Comparison of ENCODE assay signal across 8 cellular contexts in genomic region chr16:85610446-85611204, GRCh38. TPM values are rescaled to one million over a fixed set of nuclear protein-coding genes. Genes with fewer than 3 reads are reported as not detected.
DNase-seq lines count a peak whose midpoint lies in the region; ATAC-seq and TF ChIP-seq lines count a peak whose summit lies in the region.

No MANE protein-coding gene starts in this region.

- peak; percentile 85 for TF ChIP-seq CTCF in GM10248 (IDR thresholded peaks at IDR 0.05; ENCODE audit: control extremely low read depth, extremely low read depth, low read depth, missing control alignments)
- peak; percentile 97 for TF ChIP-seq CTCF in kidney epithelial cell (IDR thresholded peaks at IDR 0.05; ENCODE audit: insufficient read depth, low read length, poor library complexity, severe bottlenecking)

- H3K27me3 ChIP-seq in kidney epithelial cell (ENCODE audit: control insufficient read depth, insufficient read depth, low read length): peaks cover 26% of the 10 kb centered on the region

- H3K36me3 ChIP-seq in kidney epithelial cell (ENCODE audit: control insufficient read depth, insufficient read depth, low read length): no peaks in the 10 kb centered on the region

- CTCF ChIA-PET in GM10248 (lab: Yijun Ruan, JAX): interaction anchor here (0.6 to 3.2 kb wide), 50 partner anchors 8 to 495 kb away, joined by 3 to 33 read pairs (median 4); no protein-coding TSS in a partner anchor

- peak; percentile 34 for ATAC-seq in HG03135 (IDR thresholded peaks at IDR 0.05; ENCODE audit: unreplicated experiment)
- no peak for ATAC-seq in GM19324 (IDR thresholded peaks at IDR 0.05; ENCODE audit: low FRiP score, unreplicated experiment)

- POLR2A ChIA-PET in GM10248 (lab: Yijun Ruan, JAX): no interaction called here

- H3K4me3 ChIP-seq in kidney epithelial cell (ENCODE audit: low read depth, low read length): no peak overlapping the region

- peak; percentile 86 for DNase-seq in GM10248 (ENCODE audit: extremely low spot score)
- DNase-seq in NCI-H345 (lab: John Stamatoyannopoulos, UW): peak; percentile 82
- peak; percentile 89 for DNase-seq in activated CD4-positive, CD25-positive, alpha-beta regulatory T cell treated with anti-CD3 and anti-CD28 coated beads, Interleukin-2, amount 50 U/mL, for 72 hours
- DNase-seq in cerebellar cortex (ENCODE audit: low spot score): peak; percentile 86
- no peak for DNase-seq in kidney epithelial cell (ENCODE audit: low read depth)
- peak; percentile 78 to 86 for DNase-seq in stimulated activated CD4-positive, alpha-beta T cell treated with anti-CD3 and anti-CD28 coated beads, Interleukin-15, amount 100 ng/mL, for 1 hour (ENCODE audit: low read depth in 1 of 2, low spot score in 1 of 2)

RNA-seq across cellular contexts. Expression of gene GSE1, which starts 2.5 kb away (rescaled TPM):
- 25.7 and 30.9 TPM in 2 replicates for total RNA-seq in kidney epithelial cell
